2 cellular contexts compared by ENCODE assay signal in genomic region chr5:3801967-3802366, GRCh38.
A peak's percentile ranks its signal among the peaks of the same experiment; 100 is the strongest.
TF ChIP-seq lines count a peak whose summit lies in the region.

No MANE protein-coding gene starts in this region.

TF ChIP-seq in A549, 52 proteins besides CTCF, POLR2A, EP300 and RAD21 (continued from another document):
- TF ChIP-seq PHF8 (IDR thresholded peaks at IDR 0.05; ENCODE audit: borderline replicate concordance, low read depth): no peak
TF ChIP-seq in A549: peak in this region for 1.

TF ChIP-seq in K562, 482 proteins besides CTCF, POLR2A, EP300 and RAD21 (continued from another document):
- TF ChIP-seq USF2 (CRISPR knock-in tag; IDR thresholded peaks at IDR 0.05) (peak; percentile 62), HNRNPL (IDR thresholded peaks at IDR 0.05; ENCODE audit: low read depth, low read length) (no peak), ASH1L (IDR thresholded peaks at IDR 0.05; ENCODE audit: borderline replicate concordance, low read depth, partially characterized antibody) (no peak), FUS (optimal IDR thresholded peaks at IDR 0.05; ENCODE audit: low read depth, low read length) (no peak), ATF7 (IDR thresholded peaks at IDR 0.05) (no peak), ZNF507 (tag; conservative IDR thresholded peaks at IDR 0.05) (no peak), MITF (IDR thresholded peaks at IDR 0.05) (no peak), ZNF174 (CRISPR knock-in tag; IDR thresholded peaks at IDR 0.05) (no peak), NFYB (IDR thresholded peaks at IDR 0.05; ENCODE audit: extremely low read depth, insufficient read length) (peak; percentile 88), FOXA1 (IDR thresholded peaks at IDR 0.05; ENCODE audit: borderline replicate concordance) (no peak), TOE1 (IDR thresholded peaks at IDR 0.05; ENCODE audit: borderline replicate concordance) (peak; percentile 62; the same call in 1 of the 2 replicates), TOE1 (CRISPR knock-in tag; IDR thresholded peaks at IDR 0.05; ENCODE audit: borderline replicate concordance, low read depth) (no peak), CBFA2T2 (conservative IDR thresholded peaks at IDR 0.05) (peak; percentile 55), DDX20 (tag; IDR thresholded peaks at IDR 0.05; ENCODE audit: low read depth) (no peak), ZMIZ1 (IDR thresholded peaks at IDR 0.05; ENCODE audit: low read depth in 2 of 2, low read length in 2 of 2) (no peak)
- TF ChIP-seq, protein P1, sequence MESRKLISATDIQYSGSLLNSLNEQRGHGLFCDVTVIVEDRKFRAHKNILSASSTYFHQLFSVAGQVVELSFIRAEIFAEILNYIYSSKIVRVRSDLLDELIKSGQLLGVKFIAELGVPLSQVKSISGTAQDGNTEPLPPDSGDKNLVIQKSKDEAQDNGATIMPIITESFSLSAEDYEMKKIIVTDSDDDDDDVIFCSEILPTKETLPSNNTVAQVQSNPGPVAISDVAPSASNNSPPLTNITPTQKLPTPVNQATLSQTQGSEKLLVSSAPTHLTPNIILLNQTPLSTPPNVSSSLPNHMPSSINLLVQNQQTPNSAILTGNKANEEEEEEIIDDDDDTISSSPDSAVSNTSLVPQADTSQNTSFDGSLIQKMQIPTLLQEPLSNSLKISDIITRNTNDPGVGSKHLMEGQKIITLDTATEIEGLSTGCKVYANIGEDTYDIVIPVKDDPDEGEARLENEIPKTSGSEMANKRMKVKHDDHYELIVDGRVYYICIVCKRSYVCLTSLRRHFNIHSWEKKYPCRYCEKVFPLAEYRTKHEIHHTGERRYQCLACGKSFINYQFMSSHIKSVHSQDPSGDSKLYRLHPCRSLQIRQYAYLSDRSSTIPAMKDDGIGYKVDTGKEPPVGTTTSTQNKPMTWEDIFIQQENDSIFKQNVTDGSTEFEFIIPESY (CRISPR knock-in tag; IDR thresholded peaks at IDR 0.05): no peak
- TF ChIP-seq, protein P2, sequence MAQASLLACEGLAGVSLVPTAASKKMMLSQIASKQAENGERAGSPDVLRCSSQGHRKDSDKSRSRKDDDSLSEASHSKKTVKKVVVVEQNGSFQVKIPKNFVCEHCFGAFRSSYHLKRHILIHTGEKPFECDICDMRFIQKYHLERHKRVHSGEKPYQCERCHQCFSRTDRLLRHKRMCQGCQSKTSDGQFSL (CRISPR knock-in tag; IDR thresholded peaks at IDR 0.05): no peak
- TF ChIP-seq, protein P2 (tag; IDR thresholded peaks at IDR 0.05): no peak
- TF ChIP-seq, protein P3, sequence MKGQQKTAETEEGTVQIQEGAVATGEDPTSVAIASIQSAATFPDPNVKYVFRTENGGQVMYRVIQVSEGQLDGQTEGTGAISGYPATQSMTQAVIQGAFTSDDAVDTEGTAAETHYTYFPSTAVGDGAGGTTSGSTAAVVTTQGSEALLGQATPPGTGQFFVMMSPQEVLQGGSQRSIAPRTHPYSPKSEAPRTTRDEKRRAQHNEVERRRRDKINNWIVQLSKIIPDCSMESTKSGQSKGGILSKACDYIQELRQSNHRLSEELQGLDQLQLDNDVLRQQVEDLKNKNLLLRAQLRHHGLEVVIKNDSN (CRISPR knock-in tag; IDR thresholded peaks at IDR 0.05): peak; percentile 33; the same call in 1 of the 2 replicates
- TF ChIP-seq, protein P4, sequence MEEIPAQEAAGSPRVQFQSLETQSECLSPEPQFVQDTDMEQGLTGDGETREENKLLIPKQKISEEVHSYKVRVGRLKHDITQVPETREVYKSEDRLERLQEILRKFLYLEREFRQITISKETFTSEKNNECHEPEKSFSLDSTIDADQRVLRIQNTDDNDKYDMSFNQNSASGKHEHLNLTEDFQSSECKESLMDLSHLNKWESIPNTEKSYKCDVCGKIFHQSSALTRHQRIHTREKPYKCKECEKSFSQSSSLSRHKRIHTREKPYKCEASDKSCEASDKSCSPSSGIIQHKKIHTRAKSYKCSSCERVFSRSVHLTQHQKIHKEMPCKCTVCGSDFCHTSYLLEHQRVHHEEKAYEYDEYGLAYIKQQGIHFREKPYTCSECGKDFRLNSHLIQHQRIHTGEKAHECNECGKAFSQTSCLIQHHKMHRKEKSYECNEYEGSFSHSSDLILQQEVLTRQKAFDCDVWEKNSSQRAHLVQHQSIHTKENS (CRISPR knock-in tag; IDR thresholded peaks at IDR 0.05): no peak
- TF ChIP-seq, protein P5, sequence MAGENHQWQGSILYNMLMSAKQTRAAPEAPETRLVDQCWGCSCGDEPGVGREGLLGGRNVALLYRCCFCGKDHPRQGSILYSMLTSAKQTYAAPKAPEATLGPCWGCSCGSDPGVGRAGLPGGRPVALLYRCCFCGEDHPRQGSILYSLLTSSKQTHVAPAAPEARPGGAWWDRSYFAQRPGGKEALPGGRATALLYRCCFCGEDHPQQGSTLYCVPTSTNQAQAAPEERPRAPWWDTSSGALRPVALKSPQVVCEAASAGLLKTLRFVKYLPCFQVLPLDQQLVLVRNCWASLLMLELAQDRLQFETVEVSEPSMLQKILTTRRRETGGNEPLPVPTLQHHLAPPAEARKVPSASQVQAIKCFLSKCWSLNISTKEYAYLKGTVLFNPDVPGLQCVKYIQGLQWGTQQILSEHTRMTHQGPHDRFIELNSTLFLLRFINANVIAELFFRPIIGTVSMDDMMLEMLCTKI (IDR thresholded peaks at IDR 0.05; ENCODE audit: partially characterized antibody): no peak
- TF ChIP-seq, protein P6, sequence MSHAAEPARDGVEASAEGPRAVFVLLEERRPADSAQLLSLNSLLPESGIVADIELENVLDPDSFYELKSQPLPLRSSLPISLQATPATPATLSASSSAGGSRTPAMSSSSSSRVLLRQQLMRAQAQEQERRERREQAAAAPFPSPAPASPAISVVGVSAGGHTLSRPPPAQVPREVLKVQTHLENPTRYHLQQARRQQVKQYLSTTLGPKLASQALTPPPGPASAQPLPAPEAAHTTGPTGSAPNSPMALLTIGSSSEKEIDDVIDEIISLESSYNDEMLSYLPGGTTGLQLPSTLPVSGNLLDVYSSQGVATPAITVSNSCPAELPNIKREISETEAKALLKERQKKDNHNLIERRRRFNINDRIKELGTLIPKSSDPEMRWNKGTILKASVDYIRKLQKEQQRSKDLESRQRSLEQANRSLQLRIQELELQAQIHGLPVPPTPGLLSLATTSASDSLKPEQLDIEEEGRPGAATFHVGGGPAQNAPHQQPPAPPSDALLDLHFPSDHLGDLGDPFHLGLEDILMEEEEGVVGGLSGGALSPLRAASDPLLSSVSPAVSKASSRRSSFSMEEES (CRISPR knock-in tag; IDR thresholded peaks at IDR 0.05): peak; percentile 92
